ENCODE assay signal across 1 cellular context in genomic region chr10:111429288-111430028, GRCh38.
TF ChIP-seq lines count a peak whose summit lies in the region.

No MANE protein-coding gene starts in this region.

TF ChIP-seq in GM23338, 12 proteins besides CTCF, POLR2A, EP300 and RAD21 (continued from another document):
- TF ChIP-seq, protein P1, sequence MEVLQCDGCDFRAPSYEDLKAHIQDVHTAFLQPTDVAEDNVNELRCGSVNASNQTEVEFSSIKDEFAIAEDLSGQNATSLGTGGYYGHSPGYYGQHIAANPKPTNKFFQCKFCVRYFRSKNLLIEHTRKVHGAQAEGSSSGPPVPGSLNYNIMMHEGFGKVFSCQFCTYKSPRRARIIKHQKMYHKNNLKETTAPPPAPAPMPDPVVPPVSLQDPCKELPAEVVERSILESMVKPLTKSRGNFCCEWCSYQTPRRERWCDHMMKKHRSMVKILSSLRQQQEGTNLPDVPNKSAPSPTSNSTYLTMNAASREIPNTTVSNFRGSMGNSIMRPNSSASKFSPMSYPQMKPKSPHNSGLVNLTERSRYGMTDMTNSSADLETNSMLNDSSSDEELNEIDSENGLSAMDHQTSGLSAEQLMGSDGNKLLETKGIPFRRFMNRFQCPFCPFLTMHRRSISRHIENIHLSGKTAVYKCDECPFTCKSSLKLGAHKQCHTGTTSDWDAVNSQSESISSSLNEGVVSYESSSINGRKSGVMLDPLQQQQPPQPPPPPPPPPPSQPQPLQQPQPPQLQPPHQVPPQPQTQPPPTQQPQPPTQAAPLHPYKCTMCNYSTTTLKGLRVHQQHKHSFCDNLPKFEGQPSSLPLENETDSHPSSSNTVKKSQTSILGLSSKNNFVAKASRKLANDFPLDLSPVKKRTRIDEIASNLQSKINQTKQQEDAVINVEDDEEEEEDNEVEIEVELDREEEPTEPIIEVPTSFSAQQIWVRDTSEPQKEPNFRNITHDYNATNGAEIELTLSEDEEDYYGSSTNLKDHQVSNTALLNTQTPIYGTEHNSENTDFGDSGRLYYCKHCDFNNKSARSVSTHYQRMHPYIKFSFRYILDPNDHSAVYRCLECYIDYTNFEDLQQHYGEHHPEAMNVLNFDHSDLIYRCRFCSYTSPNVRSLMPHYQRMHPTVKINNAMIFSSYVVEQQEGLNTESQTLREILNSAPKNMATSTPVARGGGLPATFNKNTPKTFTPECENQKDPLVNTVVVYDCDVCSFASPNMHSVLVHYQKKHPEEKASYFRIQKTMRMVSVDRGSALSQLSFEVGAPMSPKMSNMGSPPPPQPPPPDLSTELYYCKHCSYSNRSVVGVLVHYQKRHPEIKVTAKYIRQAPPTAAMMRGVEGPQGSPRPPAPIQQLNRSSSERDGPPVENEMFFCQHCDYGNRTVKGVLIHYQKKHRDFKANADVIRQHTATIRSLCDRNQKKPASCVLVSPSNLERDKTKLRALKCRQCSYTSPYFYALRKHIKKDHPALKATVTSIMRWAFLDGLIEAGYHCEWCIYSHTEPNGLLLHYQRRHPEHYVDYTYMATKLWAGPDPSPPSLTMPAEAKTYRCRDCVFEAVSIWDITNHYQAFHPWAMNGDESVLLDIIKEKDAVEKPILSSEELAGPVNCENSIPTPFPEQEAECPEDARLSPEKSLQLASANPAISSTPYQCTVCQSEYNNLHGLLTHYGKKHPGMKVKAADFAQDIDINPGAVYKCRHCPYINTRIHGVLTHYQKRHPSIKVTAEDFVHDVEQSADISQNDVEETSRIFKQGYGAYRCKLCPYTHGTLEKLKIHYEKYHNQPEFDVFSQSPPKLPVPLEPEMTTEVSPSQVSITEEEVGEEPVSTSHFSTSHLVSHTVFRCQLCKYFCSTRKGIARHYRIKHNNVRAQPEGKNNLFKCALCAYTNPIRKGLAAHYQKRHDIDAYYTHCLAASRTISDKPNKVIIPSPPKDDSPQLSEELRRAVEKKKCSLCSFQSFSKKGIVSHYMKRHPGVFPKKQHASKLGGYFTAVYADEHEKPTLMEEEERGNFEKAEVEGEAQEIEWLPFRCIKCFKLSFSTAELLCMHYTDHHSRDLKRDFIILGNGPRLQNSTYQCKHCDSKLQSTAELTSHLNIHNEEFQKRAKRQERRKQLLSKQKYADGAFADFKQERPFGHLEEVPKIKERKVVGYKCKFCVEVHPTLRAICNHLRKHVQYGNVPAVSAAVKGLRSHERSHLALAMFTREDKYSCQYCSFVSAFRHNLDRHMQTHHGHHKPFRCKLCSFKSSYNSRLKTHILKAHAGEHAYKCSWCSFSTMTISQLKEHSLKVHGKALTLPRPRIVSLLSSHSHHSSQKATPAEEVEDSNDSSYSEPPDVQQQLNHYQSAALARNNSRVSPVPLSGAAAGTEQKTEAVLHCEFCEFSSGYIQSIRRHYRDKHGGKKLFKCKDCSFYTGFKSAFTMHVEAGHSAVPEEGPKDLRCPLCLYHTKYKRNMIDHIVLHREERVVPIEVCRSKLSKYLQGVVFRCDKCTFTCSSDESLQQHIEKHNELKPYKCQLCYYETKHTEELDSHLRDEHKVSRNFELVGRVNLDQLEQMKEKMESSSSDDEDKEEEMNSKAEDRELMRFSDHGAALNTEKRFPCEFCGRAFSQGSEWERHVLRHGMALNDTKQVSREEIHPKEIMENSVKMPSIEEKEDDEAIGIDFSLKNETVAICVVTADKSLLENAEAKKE (CRISPR knock-in tag; IDR thresholded peaks at IDR 0.05): no peak
- TF ChIP-seq POLR2AphosphoS5 (IDR thresholded peaks at IDR 0.05; ENCODE audit: low read depth) (no peak), EZH2 (IDR thresholded peaks at IDR 0.05; ENCODE audit: low read depth, unreplicated experiment) (no peak), ZNF331 (CRISPR knock-in tag; IDR thresholded peaks at IDR 0.05; ENCODE audit: low read depth) (no peak), JUNB (IDR thresholded peaks at IDR 0.05; ENCODE audit: unreplicated experiment) (no peak), ZNF114 (CRISPR knock-in tag; IDR thresholded peaks at IDR 0.05) (no peak)
- TF ChIP-seq, protein P2, sequence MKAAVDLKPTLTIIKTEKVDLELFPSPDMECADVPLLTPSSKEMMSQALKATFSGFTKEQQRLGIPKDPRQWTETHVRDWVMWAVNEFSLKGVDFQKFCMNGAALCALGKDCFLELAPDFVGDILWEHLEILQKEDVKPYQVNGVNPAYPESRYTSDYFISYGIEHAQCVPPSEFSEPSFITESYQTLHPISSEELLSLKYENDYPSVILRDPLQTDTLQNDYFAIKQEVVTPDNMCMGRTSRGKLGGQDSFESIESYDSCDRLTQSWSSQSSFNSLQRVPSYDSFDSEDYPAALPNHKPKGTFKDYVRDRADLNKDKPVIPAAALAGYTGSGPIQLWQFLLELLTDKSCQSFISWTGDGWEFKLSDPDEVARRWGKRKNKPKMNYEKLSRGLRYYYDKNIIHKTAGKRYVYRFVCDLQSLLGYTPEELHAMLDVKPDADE (IDR thresholded peaks at IDR 0.05): no peak
